Comparison of ENCODE assay signal across 8 cellular contexts in genomic region chr13:41131665-41132511, GRCh38. TPM values are rescaled to one million over a fixed set of nuclear protein-coding genes. Genes with fewer than 3 reads are reported as not detected.
DNase-seq lines count a peak whose midpoint lies in the region; ATAC-seq, FAIRE-seq and TF ChIP-seq lines count a peak whose summit lies in the region.
"Not testable (repeated sequence)": the region's sequence is repeated elsewhere in the genome, so short reads cannot be mapped to it uniquely, and the experiment has no call there.

No MANE protein-coding gene starts in this region.

- intact Hi-C loops in K562 (cut with micrococcal nuclease), result loop anchor here (1.0 to 5.0 kb wide), 3 partner anchors 55 to 70 kb away; partner anchors contain the start of genes KBTBD7 and WBP4

- ATAC-seq in HG03571 (IDR thresholded peaks at IDR 0.05; ENCODE audit: unreplicated experiment) (peak; percentile 6), K562 (peak; percentile 8)
- ATAC-seq in naive thymus-derived CD8-positive, alpha-beta T cell, result not testable (repeated sequence)

- peak; percentile 57 for DNase-seq in DMS53 (lab: John Stamatoyannopoulos, UW)
- not testable (repeated sequence) for DNase-seq in GM23248; cardiac muscle cell (ENCODE audit: low read depth in 1 of 2, low spot score in 1 of 2)
- peak in 1 of 4 experiments; percentile 26 for DNase-seq in K562 (ENCODE audit: extremely low read depth in 1 of 4, low spot score in 3 of 4)
- peak in 1 of 10 donors; percentile 1 for DNase-seq in naive thymus-derived CD8-positive, alpha-beta T cell

- H3K4me1 Mint-ChIP-seq in naive thymus-derived CD8-positive, alpha-beta T cell, result peaks cover 19 to 56% (median 51%) of the 10 kb centered on the region in 4 donors

- H3K27me3 Mint-ChIP-seq in naive thymus-derived CD8-positive, alpha-beta T cell, result not testable (repeated sequence)

- not testable (repeated sequence) for H3K36me3 Mint-ChIP-seq in naive thymus-derived CD8-positive, alpha-beta T cell

- peaks cover 54% of the 10 kb centered on the region for H3K79me2 ChIP-seq in GM23248 (ENCODE audit: insufficient read depth)
- peaks cover 60% of the 10 kb centered on the region for H3K79me2 ChIP-seq in SU-DHL-6 (ENCODE audit: insufficient read depth, low read length)
- peaks cover 57% of the 10 kb centered on the region for H3K79me2 ChIP-seq in K562 (ENCODE audit: control insufficient read depth, insufficient read depth, low read length)

- not testable (repeated sequence) for H4K20me1 ChIP-seq in GM23248 (ENCODE audit: insufficient read depth); SU-DHL-6 (ENCODE audit: low read depth, low read length); K562 (replicated peaks; ENCODE audit: control insufficient read depth, insufficient read depth, low read length)

- H3K4me1 ChIP-seq in GM23248 (ENCODE audit: insufficient read depth), result peaks cover 34% of the 10 kb centered on the region
- H3K4me1 ChIP-seq in K562 (replicated peaks in 1 of 2; ENCODE audit: control insufficient read depth in 2 of 2, insufficient read depth in 2 of 2, low read length in 2 of 2), result peaks cover 11 to 12% of the 10 kb centered on the region in 2 experiments; a peak in 4 of 5 replicates
- H3K4me1 ChIP-seq in cardiac muscle cell (ENCODE audit: low read depth), result peaks cover 37% of the 10 kb centered on the region
- H3K4me1 ChIP-seq in subcutaneous abdominal adipose tissue (ENCODE audit: control insufficient read depth in 5 of 5, insufficient read depth in 5 of 5, low read length in 5 of 5), result peaks cover 6 to 50% (median 38%) of the 10 kb centered on the region in 5 donors

- not testable (repeated sequence) for H3K9me1 ChIP-seq in K562 (ENCODE audit: control insufficient read depth, insufficient read depth, low read length)

- not testable (repeated sequence) for H3K9me3 Mint-ChIP-seq in naive thymus-derived CD8-positive, alpha-beta T cell

- H3K27ac ChIP-seq in GM23248 (peak overlapping the region; percentile 80), SU-DHL-6 (ENCODE audit: low read depth, low read length) (peak overlapping the region; percentile 56), K562 (ENCODE audit: extremely low read depth, low read depth, low read length) (peak overlapping the region; percentile 84; the same call in 2 of the 3 replicates), cardiac muscle cell (peak overlapping the region; percentile 41), subcutaneous abdominal adipose tissue (ENCODE audit: low read depth, low read length) (peak overlapping the region; percentile 81)

- H3K9ac ChIP-seq in GM23248, result peak overlapping the region; percentile 96
- peak overlapping the region; percentile 64 for H3K9ac ChIP-seq in SU-DHL-6 (ENCODE audit: low read length)
- peak overlapping the region; percentile 85 to 93 for H3K9ac ChIP-seq in K562 (ENCODE audit: insufficient read depth in 1 of 2, low read depth in 2 of 2, low read length in 2 of 2)
- H3K9ac ChIP-seq in subcutaneous abdominal adipose tissue (ENCODE audit: low read length in 5 of 5), result peak overlapping the region; percentile 49 to 90 (median 89)

- H3K27me3 ChIP-seq in GM23248 (replicated peaks; ENCODE audit: insufficient read depth); SU-DHL-6 (ENCODE audit: low read length); K562 (ENCODE audit: control insufficient read depth in 2 of 2, insufficient read depth in 2 of 2, low read length in 2 of 2); cardiac muscle cell; subcutaneous abdominal adipose tissue (ENCODE audit: control insufficient read depth in 5 of 5, insufficient read depth in 4 of 5, low read length in 5 of 5): not testable (repeated sequence)

- TF ChIP-seq EP300 in K562 (IDR thresholded peaks at IDR 0.05; ENCODE audit: low read length), result not testable (repeated sequence)

- TF ChIP-seq CTCF in SU-DHL-6 (IDR thresholded peaks at IDR 0.05; ENCODE audit: insufficient read depth, low read length, poor library complexity, severe bottlenecking); K562 (IDR thresholded peaks at IDR 0.05 in 2 of 3, conservative IDR thresholded peaks at IDR 0.05 in 1 of 3; ENCODE audit: insufficient read depth in 2 of 3, low read depth in 1 of 3, low read length in 3 of 3); cardiac muscle cell (IDR thresholded peaks at IDR 0.05; ENCODE audit: low read depth, low read length): not testable (repeated sequence)

- not testable (repeated sequence) for TF ChIP-seq POLR2A in K562 (conservative IDR thresholded peaks at IDR 0.05)

- peak overlapping the region; percentile 90 to 99 (median 98) for H3K4me3 Mint-ChIP-seq in naive thymus-derived CD8-positive, alpha-beta T cell

- POLR2A ChIA-PET in K562 (lab: Yijun Ruan, JAX), result interaction anchor here (0.6 kb wide), 1 partner anchor 13 kb away, joined by 3 read pairs; no protein-coding TSS in a partner anchor
- POLR2A ChIA-PET in naive thymus-derived CD8-positive, alpha-beta T cell (lab: Charles Lee), result interaction anchor here (0.6 to 1.0 kb wide), 4 partner anchors 10 to 1140 kb away, joined by 3 read pairs; partner anchors contain the start of gene AKAP11

- H3K27ac Mint-ChIP-seq in naive thymus-derived CD8-positive, alpha-beta T cell, result peak overlapping the region; percentile 69 to 97 (median 96)

- not testable (repeated sequence) for H3F3A ChIP-seq in GM23248 (ENCODE audit: insufficient read depth); SU-DHL-6 (ENCODE audit: insufficient read depth)

- in situ Hi-C loops in GM23248 (cut with MboI), result not testable (repeated sequence)
- in situ Hi-C loops in K562 (cut with MboI), result loop anchor here (5.0 kb wide), 1 partner anchor 60 kb away; the partner anchor contains the start of gene KBTBD7

- not testable (repeated sequence) for H3K9me2 ChIP-seq in GM23248 (ENCODE audit: insufficient read depth); SU-DHL-6 (replicated peaks; ENCODE audit: insufficient read depth, low read length)

- H3K9me3 ChIP-seq in GM23248 (ENCODE audit: low read depth); SU-DHL-6 (ENCODE audit: insufficient read depth, low read length); K562 (replicated peaks; ENCODE audit: control insufficient read depth, insufficient read depth, low read depth, low read length); cardiac muscle cell (ENCODE audit: low read depth); subcutaneous abdominal adipose tissue (ENCODE audit: control insufficient read depth in 5 of 5, low read length in 5 of 5): not testable (repeated sequence)

- TF ChIP-seq RAD21 in K562 (CRISPR knock-in tag; conservative IDR thresholded peaks at IDR 0.05 in 1 of 2, IDR thresholded peaks at IDR 0.05 in 1 of 2), result not testable (repeated sequence)

- H2AFZ ChIP-seq in GM23248, result peak overlapping the region; percentile 94
- peak overlapping the region; percentile 49 for H2AFZ ChIP-seq in SU-DHL-6 (ENCODE audit: low read depth, low read length, severe bottlenecking)
- peak overlapping the region; percentile 75 for H2AFZ ChIP-seq in K562 (ENCODE audit: low read depth, low read length)

- CTCF ChIA-PET in K562 (lab: Yijun Ruan, JAX; ENCODE audit: low intra/inter-chr PET ratio), result not testable (repeated sequence)

- TSS peak; percentile 71 for BruUV-seq in K562 (replicated peaks; lab: Mats Ljungman, UMichigan)

- FAIRE-seq in K562 (lab: Jason Lieb, UNC), result not testable (repeated sequence)

- H3K4me3 ChIP-seq in GM23248, result peak overlapping the region; percentile 97
- peak overlapping the region; percentile 80 for H3K4me3 ChIP-seq in SU-DHL-6 (ENCODE audit: insufficient read depth, low read length, poor library complexity, severe bottlenecking)
- H3K4me3 ChIP-seq in K562, result peak overlapping the region; percentile 54
- H3K4me3 ChIP-seq in cardiac muscle cell, result peak overlapping the region; percentile 72
- peak overlapping the region; percentile 84 to 95 (median 92) for H3K4me3 ChIP-seq in subcutaneous abdominal adipose tissue (ENCODE audit: low read depth in 1 of 5, low read length in 5 of 5)

- not testable (repeated sequence) for H3K36me3 ChIP-seq in GM23248 (ENCODE audit: low read depth); SU-DHL-6 (ENCODE audit: low read length); K562 (ENCODE audit: control insufficient read depth, insufficient read depth, low read length); cardiac muscle cell; subcutaneous abdominal adipose tissue (ENCODE audit: control insufficient read depth in 5 of 5, insufficient read depth in 5 of 5, low read length in 5 of 5)

- peak overlapping the region; percentile 89 for H3K4me2 ChIP-seq in GM23248 (ENCODE audit: unreplicated experiment)
- H3K4me2 ChIP-seq in SU-DHL-6 (ENCODE audit: low read depth, low read length, poor library complexity, severe bottlenecking), result peak overlapping the region; percentile 97
- H3K4me2 ChIP-seq in K562 (ENCODE audit: insufficient read depth, low read length), result peak overlapping the region; percentile 68

- 12 to 13% methylated on average over 47 of the region's 48 CpGs for WGBS in GM23248 (ENCODE audit: low coverage in 1 of 2, low lambda C conversion rate in 2 of 2, missing lambda C conversion rate in 2 of 2), 2 experiments
- WGBS in K562 (ENCODE audit: insufficient coverage, low coverage, missing lambda C conversion rate), result 2% methylated on average over 37 of the region's 48 CpGs

RNA-seq across cellular contexts. Expression of gene KBTBD6, which starts 0.7 kb away (rescaled TPM):
- 6.7 and 10.6 TPM in 2 replicates for total RNA-seq in GM23248 (2014; rRNA removed; shearing (Covaris generic))
- polyA plus RNA-seq in GM23248 (2016; fragmentation: Nextera tagmentation; extraction: Ambion mirVana), result 5.1 and 5.7 TPM in 2 replicates
- total RNA-seq in K562 (2011; cell fraction: chromatin; rRNA removed; ENCODE audit: low replicate concordance), result 4.5 and 6.3 TPM in 2 replicates
- total RNA-seq in K562 (2011; cell fraction: nucleolus; rRNA removed), result 5.0 and 5.9 TPM in 2 replicates
- total RNA-seq in K562 (2011; cell fraction: nucleoplasm; rRNA removed), result 3.9 and 5.2 TPM in 2 replicates
- 3.3 and 4.3 TPM in 2 replicates for total RNA-seq in K562 (2014; rRNA removed)
- 3.9 TPM in 2 replicates for total RNA-seq in K562 (2014; rRNA removed; fragmentation: Illumina TruSeq; extraction: Trizol)
- 4.6 and 4.9 TPM in 2 replicates for total RNA-seq in K562 (2015; rRNA removed; fragmentation: Illumina TruSeq; extraction: Trizol)
- total RNA-seq in K562 (2021), result 3.8 and 4.9 TPM in 2 replicates
- polyA plus RNA-seq in K562 (2011; rRNA removed), result 2.6 and 3.4 TPM in 2 replicates
- polyA plus RNA-seq in K562 (2011; cell fraction: cytosol; rRNA removed), result 2.6 and 3.2 TPM in 2 replicates
- polyA plus RNA-seq in K562 (2011; cell fraction: nucleus; rRNA removed), result 1.1 and 1.2 TPM in 2 replicates
- 2.6 and 3.2 TPM in 2 replicates for polyA plus RNA-seq in K562 (2012)
- polyA plus RNA-seq in K562 (2014; fragmentation: Illumina TruSeq; extraction: Trizol), result 2.8 and 3.2 TPM in 2 replicates
- polyA plus RNA-seq in K562 (2014; fragmentation: Nextera tagmentation; extraction: Ambion mirVana), result 1 to 10 TPM; 2.1 to 2.8 TPM
- polyA plus RNA-seq in K562 (2014; rRNA removed), result 1.9 and 2.5 TPM in 2 replicates
- 7.6 and 7.7 TPM in 2 replicates for polyA minus RNA-seq in K562 (2011; rRNA and poly(A)+ RNA removed)
- polyA minus RNA-seq in K562 (2011; cell fraction: cytosol; rRNA and poly(A)+ RNA removed), result 3.6 and 3.8 TPM in 2 replicates
- 2.3 and 4.3 TPM in 2 replicates for polyA minus RNA-seq in K562 (2011; cell fraction: nucleus; rRNA and poly(A)+ RNA removed)
- 8.6 and 13.8 TPM in 2 replicates for total RNA-seq in cardiac muscle cell
- polyA plus RNA-seq in cardiac muscle cell, result 7.9 and 10.2 TPM in 2 replicates
- 1 to 10 TPM; 5.4 to 5.7 TPM for total RNA-seq in naive thymus-derived CD8-positive, alpha-beta T cell
- 1 to 10 TPM; 2.3 to 4.9 (median 4.4) TPM for polyA plus RNA-seq in naive thymus-derived CD8-positive, alpha-beta T cell
